In genomic region chr5:129096382-129096991, GRCh38 we compare ENCODE assay signal across 12 cellular contexts. TPM values are rescaled to one million over a fixed set of nuclear protein-coding genes. Genes with fewer than 3 reads are reported as not detected.
DNase-seq lines count a peak whose midpoint lies in the region; ATAC-seq, FAIRE-seq and TF ChIP-seq lines count a peak whose summit lies in the region.
"Had no signal": no experiment of that assay in that cellular context is flagged by ENCODE, and none has a peak within 500 bp of the region (broad histone marks: within the 10 kb centered on the region; RNA-seq: fewer than 3 reads in every experiment).

No MANE protein-coding gene starts in this region.

- no peaks in the 10 kb centered on the region; the same call in 1 of the 2 replicates for H4K20me1 ChIP-seq in SU-DHL-6 (ENCODE audit: low read depth, low read length)

- H3K9me3 Mint-ChIP-seq in activated T-cell treated with anti-CD3 and anti-CD28 coated beads, Interleukin-2, amount 50 U/mL, for 24 hours, result no peaks in the 10 kb centered on the region
- H3K9me3 Mint-ChIP-seq in activated T-cell treated with anti-CD3 and anti-CD28 coated beads, Interleukin-2, amount 50 U/mL, for 72 hours, result no peaks in the 10 kb centered on the region
- H3K9me3 Mint-ChIP-seq in stimulated activated naive CD8-positive, alpha-beta T cell treated with anti-CD3 and anti-CD28 coated beads, Interleukin-15, amount 100 ng/mL, for 72 hours, result no peaks in the 10 kb centered on the region

- peaks cover 40% of the 10 kb centered on the region for H3K4me1 Mint-ChIP-seq in activated T-cell treated with anti-CD3 and anti-CD28 coated beads, Interleukin-2, amount 50 U/mL, for 24 hours (ENCODE audit: low read depth)
- peaks cover 24% of the 10 kb centered on the region for H3K4me1 Mint-ChIP-seq in activated T-cell treated with anti-CD3 and anti-CD28 coated beads, Interleukin-2, amount 50 U/mL, for 72 hours (ENCODE audit: low read depth)
- H3K4me1 Mint-ChIP-seq in stimulated activated naive CD8-positive, alpha-beta T cell treated with anti-CD3 and anti-CD28 coated beads, Interleukin-15, amount 100 ng/mL, for 72 hours, result peaks cover 26% of the 10 kb centered on the region

- DNase-seq in activated T-cell treated with anti-CD3 and anti-CD28 coated beads, Interleukin-2, amount 50 U/mL, for 24 hours, result no peak
- no peak for DNase-seq in activated T-cell treated with anti-CD3 and anti-CD28 coated beads, Interleukin-2, amount 50 U/mL, for 72 hours
- DNase-seq in stimulated activated naive CD8-positive, alpha-beta T cell treated with anti-CD3 and anti-CD28 coated beads, Interleukin-15, amount 100 ng/mL, for 72 hours, result no peak
- no peak for DNase-seq in effector memory CD4-positive, alpha-beta T cell
- DNase-seq in frontal cortex (ENCODE audit: low spot score in 2 of 2) (no peak), NCI-H2196 treated with DMSO at 0.1 percent for 48 hours (lab: John Stamatoyannopoulos, UW; ENCODE audit: unreplicated experiment) (no peak)
- DNase-seq: midbrain; NCI-H2081 treated with DMSO at 0.1 percent for 48 hours; stimulated activated CD4-positive, alpha-beta T cell treated with anti-CD3 and anti-CD28 coated beads, Interleukin-1b, Interleukin-23, amount 100 ng/mL, for 48 hours; upper lobe of right lung had no signal

- WGBS in gastroesophageal sphincter (ENCODE audit: low coverage in 1 of 2), 2 donors, result 24 to 48% methylated on average over 7 to 8 of the region's 8 CpGs

- H3K9ac ChIP-seq in SU-DHL-6 (ENCODE audit: low read length), result no peak overlapping the region

- peaks cover 15% of the 10 kb centered on the region for H3K36me3 Mint-ChIP-seq in activated T-cell treated with anti-CD3 and anti-CD28 coated beads, Interleukin-2, amount 50 U/mL, for 24 hours (ENCODE audit: low read depth)
- peaks cover 0 to 1% of the 10 kb centered on the region in 2 donors for H3K36me3 Mint-ChIP-seq in activated T-cell treated with anti-CD3 and anti-CD28 coated beads, Interleukin-2, amount 50 U/mL, for 72 hours (ENCODE audit: insufficient read depth in 2 of 2)

- H3K9me2 ChIP-seq in SU-DHL-6 (replicated peaks; ENCODE audit: insufficient read depth, low read length), result no peaks in the 10 kb centered on the region

- H3K79me2 ChIP-seq in SU-DHL-6 (ENCODE audit: insufficient read depth, low read length), result peaks cover 8% of the 10 kb centered on the region; the same call in 1 of the 2 replicates

- peak overlapping the region; percentile 74 for H3K4me2 ChIP-seq in SU-DHL-6 (ENCODE audit: low read depth, low read length, poor library complexity, severe bottlenecking)

- H3K36me3 ChIP-seq in SU-DHL-6 (ENCODE audit: low read length), result no peaks in the 10 kb centered on the region
- no peaks in the 10 kb centered on the region for H3K36me3 ChIP-seq in gastroesophageal sphincter
- H3K36me3 ChIP-seq in effector memory CD4-positive, alpha-beta T cell (ENCODE audit: control insufficient read depth, insufficient read depth, low read length), result no peaks in the 10 kb centered on the region
- H3K36me3 ChIP-seq: upper lobe of right lung had no signal

- no peak overlapping the region for H2AFZ ChIP-seq in SU-DHL-6 (ENCODE audit: low read depth, low read length, severe bottlenecking)

- H3K4me3 ChIP-seq in SU-DHL-6 (ENCODE audit: insufficient read depth, low read length, poor library complexity, severe bottlenecking), result no peak overlapping the region
- H3K4me3 ChIP-seq in gastroesophageal sphincter, result peak overlapping the region; percentile 66 to 86
- no peak overlapping the region for H3K4me3 ChIP-seq in effector memory CD4-positive, alpha-beta T cell (ENCODE audit: insufficient read depth, low read depth, low read length, poor library complexity, severe bottlenecking)

- no peak for TF ChIP-seq CTCF in SU-DHL-6 (IDR thresholded peaks at IDR 0.05; ENCODE audit: insufficient read depth, low read length, poor library complexity, severe bottlenecking)
- TF ChIP-seq CTCF in gastroesophageal sphincter (IDR thresholded peaks at IDR 0.05), result peak in 2 of 4 experiments; percentile 13 to 18

- no peak for TF ChIP-seq EP300 in gastroesophageal sphincter (IDR thresholded peaks at IDR 0.05)

- no peak for ATAC-seq in activated T-cell treated with anti-CD3 and anti-CD28 coated beads, Interleukin-2, amount 50 U/mL, for 72 hours (replicated peaks in 1 of 2)
- ATAC-seq in gastroesophageal sphincter, result no peak
- ATAC-seq in stimulated activated naive CD8-positive, alpha-beta T cell treated with anti-CD3 and anti-CD28 coated beads, Interleukin-15, amount 100 ng/mL, for 72 hours, result no peak
- ATAC-seq: upper lobe of right lung had no signal

- H3F3A ChIP-seq in SU-DHL-6 (ENCODE audit: insufficient read depth), result no peaks in the 10 kb centered on the region

- H3K27ac Mint-ChIP-seq in activated T-cell treated with anti-CD3 and anti-CD28 coated beads, Interleukin-2, amount 50 U/mL, for 24 hours, result no peak overlapping the region
- no peak overlapping the region for H3K27ac Mint-ChIP-seq in activated T-cell treated with anti-CD3 and anti-CD28 coated beads, Interleukin-2, amount 50 U/mL, for 72 hours
- H3K27ac Mint-ChIP-seq in stimulated activated naive CD8-positive, alpha-beta T cell treated with anti-CD3 and anti-CD28 coated beads, Interleukin-15, amount 100 ng/mL, for 72 hours, result no peak overlapping the region

- peaks cover 7% of the 10 kb centered on the region for H3K27me3 Mint-ChIP-seq in activated T-cell treated with anti-CD3 and anti-CD28 coated beads, Interleukin-2, amount 50 U/mL, for 24 hours
- H3K27me3 Mint-ChIP-seq in activated T-cell treated with anti-CD3 and anti-CD28 coated beads, Interleukin-2, amount 50 U/mL, for 72 hours (ENCODE audit: low read depth), result peaks cover 9% of the 10 kb centered on the region
- peaks cover 11% of the 10 kb centered on the region for H3K27me3 Mint-ChIP-seq in stimulated activated naive CD8-positive, alpha-beta T cell treated with anti-CD3 and anti-CD28 coated beads, Interleukin-15, amount 100 ng/mL, for 72 hours

- H3K4me1 ChIP-seq in gastroesophageal sphincter, result peaks cover 0 to 58% (median 3%) of the 10 kb centered on the region in 3 donors
- no peaks in the 10 kb centered on the region for H3K4me1 ChIP-seq in effector memory CD4-positive, alpha-beta T cell (ENCODE audit: control insufficient read depth, insufficient read depth, low read length, poor library complexity, severe bottlenecking)

- FAIRE-seq in frontal cortex (lab: Jason Lieb, UNC), result no peak

- H3K27ac ChIP-seq in SU-DHL-6 (ENCODE audit: low read depth, low read length), result no peak overlapping the region
- H3K27ac ChIP-seq in gastroesophageal sphincter, result peak overlapping the region; percentile 63 to 95 (median 94)
- H3K27ac ChIP-seq in effector memory CD4-positive, alpha-beta T cell (ENCODE audit: insufficient read depth, low read length, poor library complexity, severe bottlenecking), result no peak overlapping the region
- H3K27ac ChIP-seq: upper lobe of right lung had no signal

- no peak for TF ChIP-seq POLR2A in gastroesophageal sphincter (IDR thresholded peaks at IDR 0.05)

- peak overlapping the region; percentile 47 for H3K4me3 Mint-ChIP-seq in activated T-cell treated with anti-CD3 and anti-CD28 coated beads, Interleukin-2, amount 50 U/mL, for 24 hours
- H3K4me3 Mint-ChIP-seq in activated T-cell treated with anti-CD3 and anti-CD28 coated beads, Interleukin-2, amount 50 U/mL, for 72 hours, result peak overlapping the region in 1 of 2 donors; percentile 59
- peak overlapping the region; percentile 39 to 54 for H3K4me3 Mint-ChIP-seq in stimulated activated naive CD8-positive, alpha-beta T cell treated with anti-CD3 and anti-CD28 coated beads, Interleukin-15, amount 100 ng/mL, for 72 hours

- H3K9me3 ChIP-seq in SU-DHL-6 (ENCODE audit: insufficient read depth, low read length) (no peaks in the 10 kb centered on the region), gastroesophageal sphincter (no peaks in the 10 kb centered on the region)
- no peaks in the 10 kb centered on the region for H3K9me3 ChIP-seq in effector memory CD4-positive, alpha-beta T cell (ENCODE audit: control insufficient read depth, low read length)
- H3K9me3 ChIP-seq: upper lobe of right lung had no signal

- H3K27me3 ChIP-seq in SU-DHL-6 (ENCODE audit: low read length), result no peaks in the 10 kb centered on the region
- no peaks in the 10 kb centered on the region for H3K27me3 ChIP-seq in gastroesophageal sphincter
- no peaks in the 10 kb centered on the region for H3K27me3 ChIP-seq in effector memory CD4-positive, alpha-beta T cell (replicated peaks; ENCODE audit: control insufficient read depth, insufficient read depth, low read length, poor library complexity, severe bottlenecking)
- H3K27me3 ChIP-seq: upper lobe of right lung had no signal

RNA-seq across cellular contexts. Expression of gene ISOC1, which starts 1.9 kb away (rescaled TPM):
- total RNA-seq in activated T-cell treated with anti-CD3 and anti-CD28 coated beads, Interleukin-2, amount 50 U/mL, for 72 hours, result 10 to 100 TPM; 19.4 to 20.4 TPM
- 100 to 1,000 TPM in 1 of 4 donors, 10 to 100 TPM in 3; 31.2 to 149 (median 82.5) TPM for total RNA-seq in gastroesophageal sphincter
- total RNA-seq in frontal cortex, result 31.0 TPM

Comparison
In these comparisons a context has a peak if more than half of its experiments do, and no peak if none do; other contexts are left out.
1. H3K27ac ChIP-seq: peak in gastroesophageal sphincter (4 of 4); none in SU-DHL-6 (single experiment) and effector memory CD4-positive, alpha-beta T cell (single experiment).
2. H3K4me3 ChIP-seq: peak in gastroesophageal sphincter (2 of 2); none in SU-DHL-6 (single experiment) and effector memory CD4-positive, alpha-beta T cell (single experiment).